8 cellular contexts compared by ENCODE assay signal in genomic region chr20:56359212-56360132, GRCh38. TPM values are rescaled to one million over a fixed set of nuclear protein-coding genes. Genes with fewer than 3 reads are reported as not detected.
DNase-seq lines count a peak whose midpoint lies in the region; ATAC-seq and TF ChIP-seq lines count a peak whose summit lies in the region.

No MANE protein-coding gene starts in this region.

- no peaks in the 10 kb centered on the region for H3K9me3 ChIP-seq in CD8-positive, alpha-beta T cell (ENCODE audit: low read length)
- H3K9me3 ChIP-seq in SU-DHL-6 (ENCODE audit: insufficient read depth, low read length), result no peaks in the 10 kb centered on the region
- H3K9me3 ChIP-seq in liver (ENCODE audit: control insufficient read depth in 4 of 4, low read length in 3 of 4), result no peaks in the 10 kb centered on the region

- H3K27ac Mint-ChIP-seq in CD8-positive, alpha-beta T cell, result peak overlapping the region; percentile 66
- H3K27ac Mint-ChIP-seq in stimulated activated memory B cell treated with anti-CD40 and anti-IgM and Interleukin-4, amounts not matched to agents 10 μg/mL and 1 μg/mL and 100 μg/mL, for 72 hours, result peak overlapping the region; percentile 7

- H3K4me3 ChIP-seq in CD8-positive, alpha-beta T cell (ENCODE audit: low read depth, low read length), result peak overlapping the region; percentile 64
- H3K4me3 ChIP-seq in HL-60 (replicated peaks; ENCODE audit: insufficient read depth, low read length) (peak overlapping the region; percentile 64), SU-DHL-6 (ENCODE audit: insufficient read depth, low read length, poor library complexity, severe bottlenecking) (peak overlapping the region; percentile 45), liver (ENCODE audit: low read depth in 1 of 3, low read length in 3 of 3) (peak overlapping the region; percentile 65 to 96 (median 78))

- TF ChIP-seq RAD21 in liver (IDR thresholded peaks at IDR 0.05), result no peak

- H4K20me1 ChIP-seq in SU-DHL-6 (ENCODE audit: low read depth, low read length), result no peaks in the 10 kb centered on the region

- H3K27me3 ChIP-seq in CD8-positive, alpha-beta T cell (ENCODE audit: insufficient read depth, low read length), result no peaks in the 10 kb centered on the region
- H3K27me3 ChIP-seq in HL-60 (ENCODE audit: insufficient read depth, poor library complexity, severe bottlenecking), result no peaks in the 10 kb centered on the region
- no peaks in the 10 kb centered on the region for H3K27me3 ChIP-seq in SU-DHL-6 (ENCODE audit: low read length)
- H3K27me3 ChIP-seq in liver (ENCODE audit: control insufficient read depth in 4 of 4, insufficient read depth in 4 of 4, low read length in 3 of 4), result no peaks in the 10 kb centered on the region

- POLR2A ChIA-PET in CD8-positive, alpha-beta T cell (lab: Charles Lee), result interaction anchor here (1.0 to 3.7 kb wide), 4 partner anchors 9 to 53 kb away, joined by 3 to 21 read pairs (median 4); partner anchors contain the start of genes AURKA, CASS4 and CSTF1

- H3K9ac ChIP-seq in SU-DHL-6 (ENCODE audit: low read length) (peak overlapping the region; percentile 40; the same call in 1 of the 2 replicates), liver (ENCODE audit: low read depth in 1 of 2, low read length in 2 of 2) (peak overlapping the region; percentile 30 to 76)

- no peaks in the 10 kb centered on the region for H3K79me2 ChIP-seq in SU-DHL-6 (ENCODE audit: insufficient read depth, low read length)

- peaks cover 8% of the 10 kb centered on the region for H3K4me1 ChIP-seq in CD8-positive, alpha-beta T cell (ENCODE audit: insufficient read depth, low read length)
- H3K4me1 ChIP-seq in liver (ENCODE audit: control insufficient read depth in 4 of 4, insufficient read depth in 4 of 4, low read length in 3 of 4), result peaks cover 8 to 18% (median 11%) of the 10 kb centered on the region in 4 donors

- no peaks in the 10 kb centered on the region for H3K9me2 ChIP-seq in SU-DHL-6 (replicated peaks; ENCODE audit: insufficient read depth, low read length)

- peaks cover 22% of the 10 kb centered on the region for H3K4me1 Mint-ChIP-seq in CD8-positive, alpha-beta T cell (ENCODE audit: low read depth)
- peaks cover 14% of the 10 kb centered on the region for H3K4me1 Mint-ChIP-seq in stimulated activated memory B cell treated with anti-CD40 and anti-IgM and Interleukin-4, amounts not matched to agents 10 μg/mL and 1 μg/mL and 100 μg/mL, for 72 hours

- peak overlapping the region; percentile 62 for H3K4me2 ChIP-seq in SU-DHL-6 (ENCODE audit: low read depth, low read length, poor library complexity, severe bottlenecking)

- no peaks in the 10 kb centered on the region for H3F3A ChIP-seq in SU-DHL-6 (ENCODE audit: insufficient read depth)

- intact Hi-C loops in CD8-positive, alpha-beta T cell (cut with DNase I, micrococcal nuclease), result no loop called here

- no peak for ATAC-seq in CD8-positive, alpha-beta T cell
- ATAC-seq in GM19035 (IDR thresholded peaks at IDR 0.05; ENCODE audit: unreplicated experiment) (peak; percentile 15), HG03039 (IDR thresholded peaks at IDR 0.05; ENCODE audit: unreplicated experiment) (no peak)
- peak; percentile 49 for ATAC-seq in stimulated activated memory B cell treated with anti-CD40 and anti-IgM and Interleukin-4, amounts not matched to agents 10 μg/mL and 1 μg/mL and 100 μg/mL, for 72 hours

- TF ChIP-seq CTCF in CD8-positive, alpha-beta T cell (IDR thresholded peaks at IDR 0.05), result no peak
- TF ChIP-seq CTCF in HL-60 (IDR thresholded peaks at IDR 0.05; ENCODE audit: insufficient read depth, low read length) (no peak), SU-DHL-6 (IDR thresholded peaks at IDR 0.05; ENCODE audit: insufficient read depth, low read length, poor library complexity, severe bottlenecking) (no peak), liver (IDR thresholded peaks at IDR 0.05; ENCODE audit: low read depth, low read length, missing input control) (peak; percentile 8)

- no peaks in the 10 kb centered on the region for H3K36me3 ChIP-seq in CD8-positive, alpha-beta T cell (ENCODE audit: insufficient read depth, low read length)
- no peaks in the 10 kb centered on the region for H3K36me3 ChIP-seq in SU-DHL-6 (ENCODE audit: low read length)
- no peaks in the 10 kb centered on the region for H3K36me3 ChIP-seq in liver (ENCODE audit: control insufficient read depth in 4 of 4, insufficient read depth in 3 of 4, low read depth in 1 of 4, low read length in 3 of 4)

- DNase-seq in CD8-positive, alpha-beta T cell, result peak in 1 of 7 experiments; percentile 12
- DNase-seq in HL-60 (ENCODE audit: low read depth in 1 of 2, low spot score in 1 of 2) (peak in 1 of 2 experiments; percentile 23), dermis blood vessel endothelial cell (peak; percentile 77)

- H3K36me3 Mint-ChIP-seq in CD8-positive, alpha-beta T cell, result peaks cover 5% of the 10 kb centered on the region
- H3K36me3 Mint-ChIP-seq in stimulated activated memory B cell treated with anti-CD40 and anti-IgM and Interleukin-4, amounts not matched to agents 10 μg/mL and 1 μg/mL and 100 μg/mL, for 72 hours, result no peaks in the 10 kb centered on the region

- H3K27me3 Mint-ChIP-seq in CD8-positive, alpha-beta T cell (ENCODE audit: low read depth), result no peaks in the 10 kb centered on the region
- H3K27me3 Mint-ChIP-seq in stimulated activated memory B cell treated with anti-CD40 and anti-IgM and Interleukin-4, amounts not matched to agents 10 μg/mL and 1 μg/mL and 100 μg/mL, for 72 hours, result no peaks in the 10 kb centered on the region

- CTCF ChIA-PET in CD8-positive, alpha-beta T cell (lab: Charles Lee), result interaction anchor here (1.2 to 3.0 kb wide), 2 partner anchors 16 to 157 kb away, joined by 3 to 8 read pairs; no protein-coding TSS in a partner anchor

- H2AFZ ChIP-seq in SU-DHL-6 (ENCODE audit: low read depth, low read length, severe bottlenecking), result peak overlapping the region; percentile 66

- peak overlapping the region; percentile 40 for H3K27ac ChIP-seq in CD8-positive, alpha-beta T cell (ENCODE audit: low read depth, low read length)
- no peak overlapping the region for H3K27ac ChIP-seq in HL-60 (replicated peaks)
- no peak overlapping the region for H3K27ac ChIP-seq in SU-DHL-6 (ENCODE audit: low read depth, low read length)
- H3K27ac ChIP-seq in liver (ENCODE audit: low read depth in 1 of 2, low read length in 2 of 2), result peak overlapping the region; percentile 52 to 74

- peak overlapping the region; percentile 89 for H3K4me3 Mint-ChIP-seq in CD8-positive, alpha-beta T cell
- H3K4me3 Mint-ChIP-seq in stimulated activated memory B cell treated with anti-CD40 and anti-IgM and Interleukin-4, amounts not matched to agents 10 μg/mL and 1 μg/mL and 100 μg/mL, for 72 hours, result peak overlapping the region; percentile 80

- WGBS in liver, result 12% methylated on average over 51 of the region's 51 CpGs

- H3K9me3 Mint-ChIP-seq in CD8-positive, alpha-beta T cell, result no peaks in the 10 kb centered on the region
- no peaks in the 10 kb centered on the region for H3K9me3 Mint-ChIP-seq in stimulated activated memory B cell treated with anti-CD40 and anti-IgM and Interleukin-4, amounts not matched to agents 10 μg/mL and 1 μg/mL and 100 μg/mL, for 72 hours

TF ChIP-seq in liver, 16 proteins besides CTCF, POLR2A, EP300 and RAD21:
- TF ChIP-seq YY1 (IDR thresholded peaks at IDR 0.05), result peak; percentile 8
- TF ChIP-seq MAX (IDR thresholded peaks at IDR 0.05), result peak; percentile 24
- TF ChIP-seq ZBTB33 (IDR thresholded peaks at IDR 0.05), result no peak
- peak; percentile 8 for TF ChIP-seq NR2F2 (IDR thresholded peaks at IDR 0.05)

RNA-seq across cellular contexts. Expression of gene FAM210B, which starts 0.7 kb away (rescaled TPM):
- total RNA-seq in CD8-positive, alpha-beta T cell, result 10 to 100 TPM; 10.8 to 12.1 TPM
- total RNA-seq in dermis blood vessel endothelial cell (26.0 and 31.9 TPM in 2 replicates), liver (100 to 1,000 TPM in 1 of 2 donors, 10 to 100 TPM in 1; 21.8 to 139 TPM)
- 10 to 100 TPM; 26.2 to 35.1 TPM for polyA plus RNA-seq in liver

RNA-seq across cellular contexts. Expression of gene AURKA, which starts 32.5 kb away (rescaled TPM):
- under 1 TPM; 0.22 to 0.81 TPM for total RNA-seq in CD8-positive, alpha-beta T cell
- total RNA-seq in dermis blood vessel endothelial cell (12.4 and 66.3 TPM in 2 replicates), liver (10 to 100 TPM in 1 of 2 donors, 1 to 10 TPM in 1; 1.3 to 41.6 TPM)
- 1 to 10 TPM in 1 of 2 donors, under 1 TPM in 1; 0.88 to 4.2 TPM for polyA plus RNA-seq in liver

RNA-seq across cellular contexts. Expression of gene CSTF1, which starts 33.0 kb away (rescaled TPM):
- total RNA-seq in CD8-positive, alpha-beta T cell, result 10 to 100 TPM; 20.7 to 26.0 TPM
- total RNA-seq in dermis blood vessel endothelial cell, result 39.1 and 51.0 TPM in 2 replicates
- total RNA-seq in liver, result 10 to 100 TPM; 19.1 to 20.2 TPM
- polyA plus RNA-seq in liver, result 10 to 100 TPM; 11.9 to 12.9 TPM

RNA-seq across cellular contexts. Expression of gene CASS4, which starts 52.6 kb away (rescaled TPM):
- 10 to 100 TPM; 23.5 to 26.0 TPM for total RNA-seq in CD8-positive, alpha-beta T cell
- total RNA-seq in dermis blood vessel endothelial cell, result 0.05 and 0.17 TPM in 2 replicates
- 1 to 10 TPM; 1.4 to 1.6 TPM for total RNA-seq in liver
- under 1 TPM; 0.26 to 0.77 TPM for polyA plus RNA-seq in liver

Comparison
In these comparisons a context has a peak if more than half of its experiments do, and no peak if none do; other contexts are left out.
1. ATAC-seq: peak in GM19035 (single experiment) and stimulated activated memory B cell treated with anti-CD40 and anti-IgM and Interleukin-4, amounts not matched to agents 10 μg/mL and 1 μg/mL and 100 μg/mL, for 72 hours (single experiment); none in CD8-positive, alpha-beta T cell (single experiment) and HG03039 (single experiment).
2. H3K27ac ChIP-seq: peak in CD8-positive, alpha-beta T cell (single experiment) and liver (2 of 2); none in HL-60 (single experiment) and SU-DHL-6 (single experiment).
3. Peak in every context shown above with its lines, with median percentiles within 50 percentile points of each other: H3K4me3 ChIP-seq.